Comparison of ENCODE assay signal across 9 cellular contexts in the genomic region with DNA sequence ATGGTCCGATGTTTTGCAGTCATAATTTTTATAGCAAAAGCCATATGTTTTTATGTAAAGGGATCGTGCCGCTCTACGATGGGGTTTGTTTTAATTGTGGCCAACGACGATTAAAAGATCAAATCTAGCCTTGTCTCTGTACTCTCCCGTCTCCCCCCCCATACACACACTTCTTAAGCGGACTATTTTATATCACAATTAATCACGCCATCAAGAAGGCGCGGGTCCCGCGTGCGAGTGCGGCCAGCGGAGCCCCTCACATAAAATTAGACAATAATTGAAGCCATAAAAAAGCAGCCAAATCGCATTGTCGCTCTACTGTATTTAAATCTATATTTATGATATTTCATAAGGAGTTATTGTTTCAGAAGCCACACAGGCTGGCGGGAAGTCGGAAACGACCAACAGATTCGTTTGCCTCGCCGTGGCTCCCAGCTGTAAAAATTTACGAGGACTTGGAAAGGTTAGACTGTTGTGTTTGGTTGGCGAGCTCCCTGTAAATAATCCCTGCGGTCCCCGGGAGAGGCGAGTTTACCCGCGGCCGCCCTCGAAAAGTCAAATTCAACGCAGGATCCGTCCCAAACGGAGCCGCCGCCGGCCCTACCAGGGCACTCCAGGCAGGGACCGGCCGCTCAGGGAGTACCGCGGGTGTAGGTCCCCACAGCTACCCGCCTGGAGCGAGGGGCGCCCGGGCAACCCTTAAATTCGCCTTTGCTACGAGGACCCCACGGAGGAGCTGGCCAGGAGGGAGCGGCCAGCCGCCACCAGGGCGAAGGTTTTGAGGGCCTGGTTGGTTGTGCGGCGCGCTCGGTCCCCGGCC. TPM values are rescaled to one million over a fixed set of nuclear protein-coding genes. Genes with fewer than 3 reads are reported as not detected.
A peak's percentile ranks its signal among the peaks of the same experiment; 100 is the strongest.
DNase-seq lines count a peak whose midpoint lies in the region; ATAC-seq and TF ChIP-seq lines count a peak whose summit lies in the region.
"Had no signal": no experiment of that assay in that cellular context is flagged by ENCODE, and none has a peak within 500 bp of the region (broad histone marks: within the 10 kb centered on the region; RNA-seq: fewer than 3 reads in every experiment).

No MANE protein-coding gene starts in this region.

- no peaks in the 10 kb centered on the region for H3K36me3 ChIP-seq in lower lobe of right lung

- DNase-seq in activated CD8-positive, alpha-beta memory T cell treated with anti-CD3 and anti-CD28 coated beads, Interleukin-2, amount 10 ng/mL, durations not matched to agents 7 days and 5 days = no peak
- DNase-seq in activated CD8-positive, alpha-beta memory T cell treated with anti-CD3 and anti-CD28 coated beads for 24 hours = no peak
- no peak for DNase-seq in activated T-helper 2 cell treated with anti-CD3 and anti-CD28 coated beads, Interferon-gamma antibody, Interleukin-2, Interleukin-4, amounts not matched to agents 10 μg/mL and 5 μg/mL and 100 μg/mL, durations not matched to agents 14 hours and 24 hours and 36 hours (ENCODE audit: low spot score)
- DNase-seq in lower lobe of right lung (peak; percentile 43), type B pancreatic cell (ENCODE audit: extremely low spot score, unreplicated experiment) (no peak), hippocampal formation (lab: John Stamatoyannopoulos, UW) (no peak), NCI-H345 treated with DMSO at 0.1 percent for 48 hours (lab: John Stamatoyannopoulos, UW; ENCODE audit: unreplicated experiment) (no peak)
- DNase-seq: NCI-H2081 treated with DMSO at 0.1 percent for 48 hours had no signal

- no peak for ATAC-seq in activated CD8-positive, alpha-beta memory T cell treated with anti-CD3 and anti-CD28 coated beads, Interleukin-2, amount 10 ng/mL, durations not matched to agents 7 days and 5 days
- ATAC-seq in lower lobe of right lung = no peak
- no peak for ATAC-seq in GM19324 (IDR thresholded peaks at IDR 0.05; ENCODE audit: low FRiP score, unreplicated experiment)

- no peaks in the 10 kb centered on the region for H3K36me3 Mint-ChIP-seq in activated CD8-positive, alpha-beta memory T cell treated with anti-CD3 and anti-CD28 coated beads, Interleukin-2, amount 10 ng/mL, durations not matched to agents 7 days and 5 days
- no peaks in the 10 kb centered on the region for H3K36me3 Mint-ChIP-seq in activated T-helper 2 cell treated with anti-CD3 and anti-CD28 coated beads, Interferon-gamma antibody, Interleukin-2, Interleukin-4, amounts not matched to agents 10 μg/mL and 5 μg/mL and 100 μg/mL, durations not matched to agents 14 hours and 24 hours and 36 hours (ENCODE audit: low read depth)
- H3K36me3 Mint-ChIP-seq in type B pancreatic cell = no peaks in the 10 kb centered on the region

- H3K27ac ChIP-seq in lower lobe of right lung = no peak overlapping the region

- peak overlapping the region; percentile 50 for H3K4me3 ChIP-seq in lower lobe of right lung

- H3K9me3 ChIP-seq in lower lobe of right lung = no peaks in the 10 kb centered on the region

- no peak overlapping the region for H3K4me3 Mint-ChIP-seq in activated CD8-positive, alpha-beta memory T cell treated with anti-CD3 and anti-CD28 coated beads, Interleukin-2, amount 10 ng/mL, durations not matched to agents 7 days and 5 days
- no peak overlapping the region for H3K4me3 Mint-ChIP-seq in activated T-helper 2 cell treated with anti-CD3 and anti-CD28 coated beads, Interferon-gamma antibody, Interleukin-2, Interleukin-4, amounts not matched to agents 10 μg/mL and 5 μg/mL and 100 μg/mL, durations not matched to agents 14 hours and 24 hours and 36 hours (ENCODE audit: low read depth)
- H3K4me3 Mint-ChIP-seq in type B pancreatic cell = peak overlapping the region; percentile 76

- peak overlapping the region; percentile 77 for H3K27ac Mint-ChIP-seq in activated CD8-positive, alpha-beta memory T cell treated with anti-CD3 and anti-CD28 coated beads, Interleukin-2, amount 10 ng/mL, durations not matched to agents 7 days and 5 days
- H3K27ac Mint-ChIP-seq in activated T-helper 2 cell treated with anti-CD3 and anti-CD28 coated beads, Interferon-gamma antibody, Interleukin-2, Interleukin-4, amounts not matched to agents 10 μg/mL and 5 μg/mL and 100 μg/mL, durations not matched to agents 14 hours and 24 hours and 36 hours = peak overlapping the region; percentile 65
- no peak overlapping the region for H3K27ac Mint-ChIP-seq in type B pancreatic cell

- H3K4me1 ChIP-seq in lower lobe of right lung = peaks cover 42% of the 10 kb centered on the region

- H3K27me3 Mint-ChIP-seq in activated CD8-positive, alpha-beta memory T cell treated with anti-CD3 and anti-CD28 coated beads, Interleukin-2, amount 10 ng/mL, durations not matched to agents 7 days and 5 days = peaks cover 86% of the 10 kb centered on the region
- H3K27me3 Mint-ChIP-seq in activated T-helper 2 cell treated with anti-CD3 and anti-CD28 coated beads, Interferon-gamma antibody, Interleukin-2, Interleukin-4, amounts not matched to agents 10 μg/mL and 5 μg/mL and 100 μg/mL, durations not matched to agents 14 hours and 24 hours and 36 hours (ENCODE audit: low read depth) = peaks cover 76% of the 10 kb centered on the region
- H3K27me3 Mint-ChIP-seq in type B pancreatic cell = peaks cover 88% of the 10 kb centered on the region

- CTCF ChIA-PET in activated CD8-positive, alpha-beta memory T cell treated with anti-CD3 and anti-CD28 coated beads, Interleukin-2, amount 10 ng/mL, durations not matched to agents 7 days and 5 days (lab: Charles Lee) = interaction anchor here (1.1 to 2.1 kb wide), 2 partner anchors 9 to 14 kb away, joined by 3 to 6 read pairs; partner anchors contain the start of gene HOXA7

- TF ChIP-seq CTCF in lower lobe of right lung (IDR thresholded peaks at IDR 0.05) (no peak), type B pancreatic cell (conservative IDR thresholded peaks at IDR 0.05) (no peak)

- H3K4me1 Mint-ChIP-seq in activated CD8-positive, alpha-beta memory T cell treated with anti-CD3 and anti-CD28 coated beads, Interleukin-2, amount 10 ng/mL, durations not matched to agents 7 days and 5 days = peaks cover 2% of the 10 kb centered on the region
- H3K4me1 Mint-ChIP-seq in activated T-helper 2 cell treated with anti-CD3 and anti-CD28 coated beads, Interferon-gamma antibody, Interleukin-2, Interleukin-4, amounts not matched to agents 10 μg/mL and 5 μg/mL and 100 μg/mL, durations not matched to agents 14 hours and 24 hours and 36 hours (ENCODE audit: low read depth) = peaks cover 5% of the 10 kb centered on the region
- H3K4me1 Mint-ChIP-seq in type B pancreatic cell (ENCODE audit: unreplicated experiment) = peaks cover 15% of the 10 kb centered on the region

- intact Hi-C loops in activated T-helper 2 cell treated with anti-CD3 and anti-CD28 coated beads, Interferon-gamma antibody, Interleukin-2, Interleukin-4, amounts not matched to agents 10 μg/mL and 5 μg/mL and 100 μg/mL, durations not matched to agents 14 hours and 24 hours and 36 hours (cut with micrococcal nuclease) = loop anchor here (1.0 to 2.0 kb wide), 3 partner anchors 10 to 75 kb away; partner anchors contain the start of gene HOXA7
- intact Hi-C loops in lower lobe of right lung (cut with DNase I) = no loop called here

- H3K27me3 ChIP-seq in lower lobe of right lung (ENCODE audit: low read depth) = peaks cover 97% of the 10 kb centered on the region

- no peaks in the 10 kb centered on the region for H3K9me3 Mint-ChIP-seq in activated CD8-positive, alpha-beta memory T cell treated with anti-CD3 and anti-CD28 coated beads, Interleukin-2, amount 10 ng/mL, durations not matched to agents 7 days and 5 days (ENCODE audit: low read depth)
- no peaks in the 10 kb centered on the region for H3K9me3 Mint-ChIP-seq in activated T-helper 2 cell treated with anti-CD3 and anti-CD28 coated beads, Interferon-gamma antibody, Interleukin-2, Interleukin-4, amounts not matched to agents 10 μg/mL and 5 μg/mL and 100 μg/mL, durations not matched to agents 14 hours and 24 hours and 36 hours
- H3K9me3 Mint-ChIP-seq in type B pancreatic cell = no peaks in the 10 kb centered on the region

RNA-seq across cellular contexts. Expression of gene HOXA9, which starts 0.5 kb away (rescaled TPM):
- total RNA-seq in activated CD8-positive, alpha-beta memory T cell treated with anti-CD3 and anti-CD28 coated beads, Interleukin-2, amount 10 ng/mL, durations not matched to agents 7 days and 5 days = not detected
- total RNA-seq in activated T-helper 2 cell treated with anti-CD3 and anti-CD28 coated beads, Interferon-gamma antibody, Interleukin-2, Interleukin-4, amounts not matched to agents 10 μg/mL and 5 μg/mL and 100 μg/mL, durations not matched to agents 14 hours and 24 hours and 36 hours = not detected in 2 replicates
- total RNA-seq in lower lobe of right lung (1.7 TPM), type B pancreatic cell (ENCODE audit: low replicate concordance) (0.67 and 4.1 TPM in 2 replicates)

RNA-seq across cellular contexts. Expression of gene HOXA10, which starts 8.3 kb away (rescaled TPM):
- not detected for total RNA-seq in activated CD8-positive, alpha-beta memory T cell treated with anti-CD3 and anti-CD28 coated beads, Interleukin-2, amount 10 ng/mL, durations not matched to agents 7 days and 5 days
- total RNA-seq in activated T-helper 2 cell treated with anti-CD3 and anti-CD28 coated beads, Interferon-gamma antibody, Interleukin-2, Interleukin-4, amounts not matched to agents 10 μg/mL and 5 μg/mL and 100 μg/mL, durations not matched to agents 14 hours and 24 hours and 36 hours = not detected in 2 replicates
- total RNA-seq in lower lobe of right lung (0.38 TPM), type B pancreatic cell (ENCODE audit: low replicate concordance) (0.29 and 4.9 TPM in 2 replicates)

RNA-seq across cellular contexts. Expression of gene HOXA7, which starts 9.4 kb away (rescaled TPM):
- not detected for total RNA-seq in activated CD8-positive, alpha-beta memory T cell treated with anti-CD3 and anti-CD28 coated beads, Interleukin-2, amount 10 ng/mL, durations not matched to agents 7 days and 5 days
- not detected in 2 replicates for total RNA-seq in activated T-helper 2 cell treated with anti-CD3 and anti-CD28 coated beads, Interferon-gamma antibody, Interleukin-2, Interleukin-4, amounts not matched to agents 10 μg/mL and 5 μg/mL and 100 μg/mL, durations not matched to agents 14 hours and 24 hours and 36 hours
- total RNA-seq in lower lobe of right lung (2.2 TPM), type B pancreatic cell (ENCODE audit: low replicate concordance) (3.2 and 6.2 TPM in 2 replicates)

RNA-seq across cellular contexts. Expression of gene HOXA3, which starts 13.5 kb away (rescaled TPM):
- not detected for total RNA-seq in activated CD8-positive, alpha-beta memory T cell treated with anti-CD3 and anti-CD28 coated beads, Interleukin-2, amount 10 ng/mL, durations not matched to agents 7 days and 5 days
- total RNA-seq in activated T-helper 2 cell treated with anti-CD3 and anti-CD28 coated beads, Interferon-gamma antibody, Interleukin-2, Interleukin-4, amounts not matched to agents 10 μg/mL and 5 μg/mL and 100 μg/mL, durations not matched to agents 14 hours and 24 hours and 36 hours = not detected in 2 replicates
- total RNA-seq in lower lobe of right lung (4.6 TPM), type B pancreatic cell (ENCODE audit: low replicate concordance) (40.5 and 92.8 TPM in 2 replicates)

RNA-seq across cellular contexts. Expression of gene HOXA6, which starts 18.3 kb away (rescaled TPM):
- not detected for total RNA-seq in activated CD8-positive, alpha-beta memory T cell treated with anti-CD3 and anti-CD28 coated beads, Interleukin-2, amount 10 ng/mL, durations not matched to agents 7 days and 5 days
- total RNA-seq in activated T-helper 2 cell treated with anti-CD3 and anti-CD28 coated beads, Interferon-gamma antibody, Interleukin-2, Interleukin-4, amounts not matched to agents 10 μg/mL and 5 μg/mL and 100 μg/mL, durations not matched to agents 14 hours and 24 hours and 36 hours = not detected in 2 replicates
- total RNA-seq in lower lobe of right lung (4.6 TPM), type B pancreatic cell (ENCODE audit: low replicate concordance) (4.2 and 10.9 TPM in 2 replicates)
